1 cellular context compared by ENCODE assay signal in genomic region chr3:56682458-56683121, GRCh38.
A peak's percentile ranks its signal among the peaks of the same experiment; 100 is the strongest.
TF ChIP-seq lines count a peak whose summit lies in the region.

No MANE protein-coding gene starts in this region.

TF ChIP-seq in K562, 482 proteins besides CTCF, POLR2A, EP300 and RAD21 (continued from another document and continues in another):
- peak; percentile 81 to 93 (median 88) for TF ChIP-seq YY1 (IDR thresholded peaks at IDR 0.05; ENCODE audit: borderline replicate concordance in 1 of 3, control insufficient read depth in 1 of 3, extremely low read depth in 1 of 3, insufficient read depth in 3 of 3, insufficient read length in 1 of 3, insufficient replicate concordance in 2 of 3, low read depth in 1 of 3, low read length in 2 of 3)
- no peak for TF ChIP-seq STAT5A (IDR thresholded peaks at IDR 0.05; ENCODE audit: borderline replicate concordance, low read length)
- TF ChIP-seq ZKSCAN3 (CRISPR knock-in tag; IDR thresholded peaks at IDR 0.05) = no peak
- TF ChIP-seq ZNF347 (CRISPR knock-in tag; IDR thresholded peaks at IDR 0.05; ENCODE audit: low read depth) = no peak
- no peak for TF ChIP-seq ELF4 (CRISPR knock-in tag; IDR thresholded peaks at IDR 0.05)
- no peak for TF ChIP-seq ZFP36 (IDR thresholded peaks at IDR 0.05; ENCODE audit: low read depth, low read length, partially characterized antibody)
- no peak for TF ChIP-seq ZNF24 (IDR thresholded peaks at IDR 0.05)
- peak; percentile 60 for TF ChIP-seq PHF8 (IDR thresholded peaks at IDR 0.05; ENCODE audit: borderline replicate concordance, low read length)
- peak; percentile 58; the same call in 1 of the 2 replicates for TF ChIP-seq TFAP4 (CRISPR knock-in tag; IDR thresholded peaks at IDR 0.05; ENCODE audit: borderline replicate concordance)
- TF ChIP-seq ADNP (tag; IDR thresholded peaks at IDR 0.05) = no peak
- no peak for TF ChIP-seq ZNF253 (CRISPR knock-in tag; conservative IDR thresholded peaks at IDR 0.05)
- TF ChIP-seq NBN (IDR thresholded peaks at IDR 0.05; ENCODE audit: low read depth) = no peak
- TF ChIP-seq USF1 (CRISPR knock-in tag; IDR thresholded peaks at IDR 0.05) = no peak
- no peak for TF ChIP-seq ZBTB8A (IDR thresholded peaks at IDR 0.05; ENCODE audit: partially characterized antibody)
- TF ChIP-seq ZNF561 (CRISPR knock-in tag; conservative IDR thresholded peaks at IDR 0.05) = no peak
- TF ChIP-seq ZBTB2 (IDR thresholded peaks at IDR 0.05) = no peak
- no peak for TF ChIP-seq MAFK (IDR thresholded peaks at IDR 0.05; ENCODE audit: low read length)
- no peak for TF ChIP-seq HCFC1 (IDR thresholded peaks at IDR 0.05; ENCODE audit: low read depth, low read length)
- no peak for TF ChIP-seq KDM2B (CRISPR knock-in tag; IDR thresholded peaks at IDR 0.05)
- TF ChIP-seq ZNF431 (CRISPR knock-in tag; IDR thresholded peaks at IDR 0.05) = no peak
- TF ChIP-seq ZNF57 (CRISPR knock-in tag; IDR thresholded peaks at IDR 0.05) = no peak
- no peak for TF ChIP-seq GATA2 (CRISPR knock-in tag; IDR thresholded peaks at IDR 0.05)
- TF ChIP-seq ZFP1 (CRISPR knock-in tag; IDR thresholded peaks at IDR 0.05) = no peak
- TF ChIP-seq POU5F1 (IDR thresholded peaks at IDR 0.05; ENCODE audit: borderline replicate concordance, low read depth, low read length, partially characterized antibody) = no peak
- TF ChIP-seq REST (CRISPR knock-in tag; IDR thresholded peaks at IDR 0.05; ENCODE audit: low read depth) = no peak
- TF ChIP-seq MYBL2 (IDR thresholded peaks at IDR 0.05; ENCODE audit: low read depth) = no peak
- no peak for TF ChIP-seq MYBL2 (CRISPR knock-in tag; IDR thresholded peaks at IDR 0.05; ENCODE audit: borderline replicate concordance)
- TF ChIP-seq FOXP1 (CRISPR knock-in tag; IDR thresholded peaks at IDR 0.05) = no peak
- no peak for TF ChIP-seq RCOR1 (IDR thresholded peaks at IDR 0.05; ENCODE audit: borderline replicate concordance in 1 of 2, low read depth in 2 of 2, low read length in 2 of 2)
- TF ChIP-seq, protein P1, sequence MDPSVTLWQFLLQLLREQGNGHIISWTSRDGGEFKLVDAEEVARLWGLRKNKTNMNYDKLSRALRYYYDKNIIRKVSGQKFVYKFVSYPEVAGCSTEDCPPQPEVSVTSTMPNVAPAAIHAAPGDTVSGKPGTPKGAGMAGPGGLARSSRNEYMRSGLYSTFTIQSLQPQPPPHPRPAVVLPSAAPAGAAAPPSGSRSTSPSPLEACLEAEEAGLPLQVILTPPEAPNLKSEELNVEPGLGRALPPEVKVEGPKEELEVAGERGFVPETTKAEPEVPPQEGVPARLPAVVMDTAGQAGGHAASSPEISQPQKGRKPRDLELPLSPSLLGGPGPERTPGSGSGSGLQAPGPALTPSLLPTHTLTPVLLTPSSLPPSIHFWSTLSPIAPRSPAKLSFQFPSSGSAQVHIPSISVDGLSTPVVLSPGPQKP (CRISPR knock-in tag; IDR thresholded peaks at IDR 0.05) = no peak
- no peak for TF ChIP-seq SAP30 (IDR thresholded peaks at IDR 0.05; ENCODE audit: borderline replicate concordance, insufficient read depth, low read depth, low read length, poor library complexity, severe bottlenecking)
- TF ChIP-seq SP1 (CRISPR knock-in tag; IDR thresholded peaks at IDR 0.05) = no peak
- TF ChIP-seq GTF2A2 (tag; IDR thresholded peaks at IDR 0.05) = no peak
- TF ChIP-seq, protein P2, sequence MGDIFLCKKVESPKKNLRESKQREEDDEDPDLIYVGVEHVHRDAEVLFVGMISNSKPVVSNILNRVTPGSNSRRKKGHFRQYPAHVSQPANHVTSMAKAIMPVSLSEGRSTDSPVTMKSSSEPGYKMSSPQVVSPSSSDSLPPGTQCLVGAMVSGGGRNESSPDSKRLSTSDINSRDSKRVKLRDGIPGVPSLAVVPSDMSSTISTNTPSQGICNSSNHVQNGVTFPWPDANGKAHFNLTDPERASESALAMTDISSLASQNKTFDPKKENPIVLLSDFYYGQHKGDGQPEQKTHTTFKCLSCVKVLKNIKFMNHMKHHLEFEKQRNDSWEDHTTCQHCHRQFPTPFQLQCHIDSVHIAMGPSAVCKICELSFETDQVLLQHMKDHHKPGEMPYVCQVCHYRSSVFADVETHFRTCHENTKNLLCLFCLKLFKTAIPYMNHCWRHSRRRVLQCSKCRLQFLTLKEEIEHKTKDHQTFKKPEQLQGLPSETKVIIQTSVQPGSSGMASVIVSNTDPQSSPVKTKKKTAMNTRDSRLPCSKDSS (IDR thresholded peaks at IDR 0.05; ENCODE audit: low read depth, partially characterized antibody) = no peak
- peak in 1 of 2 experiments; percentile 4 for TF ChIP-seq E2F6 (IDR thresholded peaks at IDR 0.05; ENCODE audit: borderline replicate concordance in 1 of 2, extremely low read depth in 1 of 2, insufficient read depth in 1 of 2, insufficient read length in 1 of 2, low read depth in 1 of 2, low read length in 1 of 2, poor library complexity in 1 of 2, severe bottlenecking in 1 of 2)
- no peak for TF ChIP-seq ARID2 (IDR thresholded peaks at IDR 0.05)
- TF ChIP-seq ZC3H8 (IDR thresholded peaks at IDR 0.05) = no peak
- TF ChIP-seq CBFA2T2 (conservative IDR thresholded peaks at IDR 0.05) = no peak
- TF ChIP-seq ZNF324 (CRISPR knock-in tag; IDR thresholded peaks at IDR 0.05) = no peak
- no peak for TF ChIP-seq CHD2 (IDR thresholded peaks at IDR 0.05; ENCODE audit: low read depth, low read length)
- no peak for TF ChIP-seq NR4A1 (CRISPR knock-in tag; IDR thresholded peaks at IDR 0.05)
- TF ChIP-seq NR4A1 (tag; IDR thresholded peaks at IDR 0.05) = no peak
- TF ChIP-seq, protein P3, sequence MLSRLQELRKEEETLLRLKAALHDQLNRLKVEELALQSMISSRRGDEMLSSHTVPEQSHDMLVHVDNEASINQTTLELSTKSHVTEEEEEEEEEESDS (CRISPR knock-in tag; IDR thresholded peaks at IDR 0.05) = no peak
- no peak for TF ChIP-seq BRF1 (IDR thresholded peaks at IDR 0.05; ENCODE audit: borderline replicate concordance, extremely low read depth, insufficient read length)
- no peak for TF ChIP-seq ZNF583 (CRISPR knock-in tag; IDR thresholded peaks at IDR 0.05)
- TF ChIP-seq TCF7 (IDR thresholded peaks at IDR 0.05; ENCODE audit: borderline replicate concordance) = no peak
- no peak for TF ChIP-seq KDM5B (IDR thresholded peaks at IDR 0.05; ENCODE audit: insufficient replicate concordance, low read depth, low read length)
- TF ChIP-seq NR3C1 (CRISPR knock-in tag; IDR thresholded peaks at IDR 0.05) = no peak
- TF ChIP-seq ELF1 (tag; IDR thresholded peaks at IDR 0.05) = 0 out of 2 replicates have a peak, but pooled peaks have one; percentile 66
- no peak for TF ChIP-seq ZNF79 (CRISPR knock-in tag; IDR thresholded peaks at IDR 0.05; ENCODE audit: low read depth)
- no peak for TF ChIP-seq SIX5 (IDR thresholded peaks at IDR 0.05; ENCODE audit: borderline replicate concordance in 1 of 2, insufficient read depth in 1 of 2, low read depth in 1 of 2, low read length in 2 of 2)
- TF ChIP-seq KAT7 (CRISPR knock-in tag; IDR thresholded peaks at IDR 0.05; ENCODE audit: borderline replicate concordance) = peak; percentile 47; the same call in 1 of the 2 replicates
- no peak for TF ChIP-seq BDP1 (IDR thresholded peaks at IDR 0.05; ENCODE audit: insufficient read depth, insufficient read length)
- no peak for TF ChIP-seq KLF10 (CRISPR knock-in tag; IDR thresholded peaks at IDR 0.05)
- TF ChIP-seq CEBPB (tag; IDR thresholded peaks at IDR 0.05) = no peak
- no peak for TF ChIP-seq MTA1 (IDR thresholded peaks at IDR 0.05; ENCODE audit: borderline replicate concordance)
- TF ChIP-seq JUN (IDR thresholded peaks at IDR 0.05; ENCODE audit: borderline replicate concordance, low read depth, low read length) = no peak
- TF ChIP-seq JUN (CRISPR knock-in tag; IDR thresholded peaks at IDR 0.05; ENCODE audit: borderline replicate concordance) = no peak
- no peak for TF ChIP-seq THRA (IDR thresholded peaks at IDR 0.05)
- no peak for TF ChIP-seq PHTF2 (CRISPR knock-in tag; IDR thresholded peaks at IDR 0.05)
- TF ChIP-seq TFAM (CRISPR knock-in tag; conservative IDR thresholded peaks at IDR 0.05) = no peak
- TF ChIP-seq E2F8 (IDR thresholded peaks at IDR 0.05; ENCODE audit: low read depth, partially characterized antibody) = no peak
- TF ChIP-seq ZFPM2 (CRISPR knock-in tag; IDR thresholded peaks at IDR 0.05) = no peak
